Comparison of ENCODE assay signal across 11 cellular contexts in genomic region chr2:129719335-129719734, GRCh38.
"Had no signal": no experiment of that assay in that cellular context is flagged by ENCODE, and none has a peak within 500 bp of the region (broad histone marks: within the 10 kb centered on the region; RNA-seq: fewer than 3 reads in every experiment).

No MANE protein-coding gene starts in this region.

- H3K36me3 ChIP-seq: HAP-1 had no signal

- H3K27ac ChIP-seq: GM23248, HL-60 had no signal

- H3K27ac Mint-ChIP-seq: HFFc6, IgD-negative memory B cell had no signal

- ATAC-seq: HCT116, HepG2, K562 had no signal

- H3K4me1 Mint-ChIP-seq: IgD-negative memory B cell had no signal

- H3K4me3 ChIP-seq: GM23248, HAP-1, K562 had no signal

- H3K4me1 ChIP-seq: HAP-1 had no signal

- H3K36me3 Mint-ChIP-seq: IgD-negative memory B cell had no signal

- DNase-seq: GM23248, GOT3, H7, HFFc6, KG1 had no signal

- H3K4me3 Mint-ChIP-seq: HFFc6, IgD-negative memory B cell had no signal

- H3K9me3 ChIP-seq: HAP-1 had no signal
